8 cellular contexts compared by ENCODE assay signal in genomic region chr16:5468488-5468887, GRCh38.
"Had no signal": no experiment of that assay in that cellular context is flagged by ENCODE, and none has a peak within 500 bp of the region (broad histone marks: within the 10 kb centered on the region; RNA-seq: fewer than 3 reads in every experiment).

No MANE protein-coding gene starts in this region.

- FAIRE-seq: G401.6, GM12878, GM12891, GM12892, GM18507, GM19239 had no signal

- ATAC-seq: GM12878 had no signal

- H3K4me3 ChIP-seq: GM12878 had no signal

- DNase-seq: GDM1, GF-D8 had no signal
